Comparison of ENCODE assay signal across 22 cellular contexts in genomic region chr5:144166696-144167095, GRCh38. TPM values are rescaled to one million over a fixed set of nuclear protein-coding genes. Genes with fewer than 3 reads are reported as not detected.
A peak's percentile ranks its signal among the peaks of the same experiment; 100 is the strongest.
DNase-seq lines count a peak whose midpoint lies in the region; ATAC-seq, FAIRE-seq and TF ChIP-seq lines count a peak whose summit lies in the region.
"Had no signal": no experiment of that assay in that cellular context is flagged by ENCODE, and none has a peak within 500 bp of the region (broad histone marks: within the 10 kb centered on the region; RNA-seq: fewer than 3 reads in every experiment).

No MANE protein-coding gene starts in this region.

- H3K27ac Mint-ChIP-seq in astrocyte (ENCODE audit: unreplicated experiment), result no peak overlapping the region

- in situ Hi-C loops in GM23248 (cut with MboI), result no loop called here

- H3K9me3 ChIP-seq in GM23248 (ENCODE audit: low read depth) (no peaks in the 10 kb centered on the region), astrocyte (ENCODE audit: insufficient read depth, low read depth, low read length) (no peaks in the 10 kb centered on the region)
- H3K9me3 ChIP-seq: BE2C had no signal

- H3K4me2 ChIP-seq in GM23248 (ENCODE audit: unreplicated experiment) (peak overlapping the region; percentile 99), astrocyte (ENCODE audit: low read length) (peak overlapping the region; percentile 88)

- TF ChIP-seq CTCF in astrocyte (IDR thresholded peaks at IDR 0.05; ENCODE audit: insufficient read depth, low read depth, low read length) (no peak), coronary artery (IDR thresholded peaks at IDR 0.05) (no peak)

- H3K27ac ChIP-seq in ACC112 (ENCODE audit: low read depth, low read length) (no peak overlapping the region), GM23248 (no peak overlapping the region), astrocyte (ENCODE audit: low read depth, low read length) (no peak overlapping the region), epithelial cell of prostate (peak overlapping the region; percentile 20), coronary artery (no peak overlapping the region)
- H3K27ac ChIP-seq: C4-2B had no signal

- peaks cover 67% of the 10 kb centered on the region for H3F3A ChIP-seq in GM23248 (ENCODE audit: insufficient read depth)

- H3K27me3 ChIP-seq in ACC112 (ENCODE audit: insufficient read depth, low read length) (no peaks in the 10 kb centered on the region), GM23248 (replicated peaks; ENCODE audit: insufficient read depth) (no peaks in the 10 kb centered on the region), astrocyte (ENCODE audit: insufficient read depth, low read length) (no peaks in the 10 kb centered on the region)
- H3K27me3 ChIP-seq: BE2C had no signal

- no peaks in the 10 kb centered on the region for H3K9me3 Mint-ChIP-seq in astrocyte (ENCODE audit: unreplicated experiment)
- H3K9me3 Mint-ChIP-seq: CD8-positive, alpha-beta T cell had no signal

- H3K4me3 ChIP-seq in ACC112 (ENCODE audit: low read depth, low read length) (peak overlapping the region; percentile 86), GM23248 (peak overlapping the region; percentile 97; the same call in 1 of the 2 replicates), astrocyte (ENCODE audit: insufficient read depth, low read depth, low read length) (no peak overlapping the region), coronary artery (no peak overlapping the region)

- WGBS in GM23248 (ENCODE audit: low coverage in 1 of 2, low lambda C conversion rate in 2 of 2, missing lambda C conversion rate in 2 of 2), 2 experiments, result 98 to 100% methylated on average over 1 of the region's 1 CpG

- H3K4me1 ChIP-seq in ACC112 (ENCODE audit: control insufficient read depth, insufficient read depth, low read length, unreplicated experiment), result peaks cover 38% of the 10 kb centered on the region
- H3K4me1 ChIP-seq in GM23248 (ENCODE audit: insufficient read depth), result peaks cover 54% of the 10 kb centered on the region
- H3K4me1 ChIP-seq in astrocyte (ENCODE audit: insufficient read depth, low read length), result peaks cover 11% of the 10 kb centered on the region
- H3K4me1 ChIP-seq: BE2C had no signal

- H3K9me2 ChIP-seq in GM23248 (ENCODE audit: insufficient read depth), result no peaks in the 10 kb centered on the region

- DNase-seq in GM23248 (peak; percentile 45), astrocyte (ENCODE audit: low read depth) (no peak), epithelial cell of prostate (ENCODE audit: low read depth, low spot score) (no peak), occipital lobe (lab: John Stamatoyannopoulos, UW) (no peak), coronary artery (ENCODE audit: low spot score) (no peak)
- DNase-seq: BE2C; CD8-positive, alpha-beta T cell; COR-L47; DMS153; DMS79 treated with DMSO at 0.1 percent for 48 hours; EL had no signal

- H3K4me1 Mint-ChIP-seq in astrocyte (ENCODE audit: low read depth, unreplicated experiment), result peaks cover 25% of the 10 kb centered on the region

- H3K4me3 Mint-ChIP-seq in astrocyte (ENCODE audit: unreplicated experiment), result peak overlapping the region; percentile 99
- H3K4me3 Mint-ChIP-seq: CD8-positive, alpha-beta T cell had no signal

- 0 out of 2 replicates have a peak, but pooled peaks cover 6% of the 10 kb centered on the region for H4K20me1 ChIP-seq in GM23248 (ENCODE audit: insufficient read depth)
- peaks cover 34% of the 10 kb centered on the region for H4K20me1 ChIP-seq in astrocyte (ENCODE audit: insufficient read depth, low read length)

- no peak for FAIRE-seq in astrocyte (lab: Jason Lieb, UNC)
- FAIRE-seq: A204.1, D721Med, G401.6, GM12892, H54, HepG2, HTR-8/SVneo had no signal

- H3K79me2 ChIP-seq in ACC112 (ENCODE audit: control insufficient read depth, insufficient read depth, low read length, unreplicated experiment) (peaks cover 67% of the 10 kb centered on the region), GM23248 (ENCODE audit: insufficient read depth) (peaks cover 87% of the 10 kb centered on the region), astrocyte (ENCODE audit: insufficient read depth, low read length) (peaks cover 51% of the 10 kb centered on the region)

- ATAC-seq in GM19328 (IDR thresholded peaks at IDR 0.05; ENCODE audit: unreplicated experiment), result no peak
- ATAC-seq: CD8-positive, alpha-beta T cell; HCT116; HepG2 had no signal

- no peak overlapping the region for H3K9ac ChIP-seq in GM23248
- H3K9ac ChIP-seq in astrocyte (ENCODE audit: low read length), result no peak overlapping the region

- peaks cover 8% of the 10 kb centered on the region for H3K36me3 Mint-ChIP-seq in astrocyte (ENCODE audit: low read depth, unreplicated experiment)

- peaks cover 56% of the 10 kb centered on the region for H3K36me3 ChIP-seq in ACC112 (ENCODE audit: insufficient read depth, low read length)
- peaks cover 73% of the 10 kb centered on the region for H3K36me3 ChIP-seq in GM23248 (ENCODE audit: low read depth)
- peaks cover 38% of the 10 kb centered on the region for H3K36me3 ChIP-seq in astrocyte (ENCODE audit: insufficient read depth, low read length)

- H2AFZ ChIP-seq in ACC112 (ENCODE audit: low read length, unreplicated experiment) (no peak overlapping the region), GM23248 (no peak overlapping the region), astrocyte (ENCODE audit: low read depth, low read length) (no peak overlapping the region)

- H3K27me3 Mint-ChIP-seq in astrocyte (ENCODE audit: low read depth, unreplicated experiment), result no peaks in the 10 kb centered on the region

RNA-seq across cellular contexts. Expression of gene YIPF5, which starts 3.8 kb away (rescaled TPM):
- 174 and 201 TPM in 2 replicates for total RNA-seq in GM23248 (2014; rRNA removed; shearing (Covaris generic))
- polyA plus RNA-seq in GM23248 (2016; fragmentation: Nextera tagmentation; extraction: Ambion mirVana), result 235 and 236 TPM in 2 replicates
- total RNA-seq in astrocyte (132 and 144 TPM in 2 replicates), occipital lobe (81.7 TPM)

RNA-seq across cellular contexts. Expression of gene KCTD16, which starts 4.0 kb away (rescaled TPM):
- 0.65 and 1.0 TPM in 2 replicates for total RNA-seq in GM23248 (2014; rRNA removed; shearing (Covaris generic))
- 0.25 and 0.34 TPM in 2 replicates for polyA plus RNA-seq in GM23248 (2016; fragmentation: Nextera tagmentation; extraction: Ambion mirVana)
- total RNA-seq in astrocyte (5.5 and 5.6 TPM in 2 replicates), occipital lobe (23.6 TPM)
- total RNA-seq: CD8-positive, alpha-beta T cell had no signal

Comparison
In these comparisons a context has a peak if more than half of its experiments do, and no peak if none do; other contexts are left out.
1. H3K4me3 ChIP-seq: peak in ACC112 (single experiment) and GM23248 (single experiment); none in astrocyte (single experiment) and coronary artery (single experiment).